In the genomic region with DNA sequence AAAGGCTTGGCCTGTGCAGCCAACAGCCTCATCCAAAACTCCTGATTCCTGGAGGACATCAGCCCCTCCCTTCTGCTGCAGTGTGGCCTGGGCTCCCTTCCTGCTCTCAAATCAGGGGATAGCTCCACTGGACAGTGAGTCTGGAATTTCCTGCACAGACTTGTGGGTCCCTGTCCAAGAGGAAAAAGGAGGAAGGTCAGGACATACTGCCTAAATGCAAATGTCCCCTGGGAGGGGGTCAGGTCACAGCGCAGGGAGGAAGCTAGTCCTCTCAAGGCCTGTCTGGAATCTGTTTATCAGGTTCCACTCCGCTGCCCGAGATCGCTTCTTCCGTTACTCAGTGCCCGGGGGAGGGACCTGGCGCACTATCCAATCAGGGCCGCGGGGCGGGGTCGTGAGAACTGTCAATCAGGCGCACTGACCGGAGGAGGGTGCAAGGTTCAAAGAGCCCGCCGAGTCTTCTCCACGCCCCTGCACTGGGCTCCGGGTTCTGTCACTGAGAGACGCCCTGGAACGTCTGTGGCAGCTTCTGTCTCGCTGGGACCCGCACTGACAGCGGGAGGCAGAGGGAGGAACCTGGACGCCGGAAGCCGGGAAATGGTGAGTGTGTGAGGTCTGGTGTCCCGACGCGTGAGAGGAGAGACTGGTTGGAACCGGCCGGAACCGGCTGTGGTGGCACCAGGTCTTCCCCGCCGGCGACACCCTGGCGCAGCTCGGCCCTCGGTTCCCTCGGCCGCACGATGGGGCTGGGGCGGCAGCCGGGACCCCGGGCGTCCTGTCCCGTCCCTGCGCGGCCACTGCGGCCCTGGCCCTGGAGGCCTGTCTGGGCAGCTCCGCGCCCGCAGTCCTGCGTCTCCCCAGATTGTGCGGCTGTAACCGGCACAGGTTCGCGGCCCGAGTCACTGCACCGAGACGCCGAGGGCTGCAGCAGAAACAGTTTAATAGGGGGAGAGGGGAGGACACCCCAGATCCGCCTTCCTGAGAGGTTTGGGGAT, we compare ENCODE assay signal across 8 cellular contexts. TPM values are rescaled to one million over a fixed set of nuclear protein-coding genes. Genes with fewer than 3 reads are reported as not detected.
A peak's percentile ranks its signal among the peaks of the same experiment; 100 is the strongest.
DNase-seq lines count a peak whose midpoint lies in the region; ATAC-seq and TF ChIP-seq lines count a peak whose summit lies in the region.

Gene ZNF441 (plus strand): TSS at position 404 of the 995 bp plus-strand sequence. CDS start 194 bp downstream, at position 598.

- peaks cover 33% of the 10 kb centered on the region for H3K36me3 Mint-ChIP-seq in nephron (ENCODE audit: low read depth)

- H3K27me3 Mint-ChIP-seq in nephron (ENCODE audit: low read depth) = peaks cover 3% of the 10 kb centered on the region

- H3K4me3 Mint-ChIP-seq in nephron = peak within 1 kb of the TSS; percentile 99 to 100 (median 100)

- peak; percentile 85 for ATAC-seq in GM21825 (IDR thresholded peaks at IDR 0.05; ENCODE audit: unreplicated experiment)

- peaks cover 31% of the 10 kb centered on the region for H3K9me3 Mint-ChIP-seq in nephron

- peak within 1 kb of the TSS; percentile 95 for H3K27ac ChIP-seq in RWPE1

- H3K4me1 Mint-ChIP-seq in nephron = peaks cover 7% of the 10 kb centered on the region

- CTCF ChIA-PET in RWPE1 (lab: Yijun Ruan, JAX) = interaction anchor here (1.0 kb wide), 1 partner anchor 32 kb away, joined by 3 read pairs; no protein-coding TSS in a partner anchor

- peak within 1 kb of the TSS; percentile 95 for H3K4me3 ChIP-seq in fibroblast of the aortic adventitia (ENCODE audit: low read depth, low read length)

- TF ChIP-seq CTCF in RWPE1 (conservative IDR thresholded peaks at IDR 0.05; ENCODE audit: low read depth) (no peak), fibroblast of the aortic adventitia (IDR thresholded peaks at IDR 0.05; ENCODE audit: insufficient read depth, low read length) (no peak), nephron (IDR thresholded peaks at IDR 0.05; ENCODE audit: unreplicated experiment in 3 of 3) (no peak)

- peak within 1 kb of the TSS; percentile 90 to 99 (median 99) for H3K27ac Mint-ChIP-seq in nephron

- DNase-seq in DMS79 treated with DMSO at 0.1 percent for 48 hours (lab: John Stamatoyannopoulos, UW) (peak; percentile 91), Kasumi-1 (lab: John Stamatoyannopoulos, UW) (peak; percentile 94 to 95), RWPE1 (ENCODE audit: low spot score) (peak; percentile 97), fibroblast of the aortic adventitia (ENCODE audit: low read depth) (peak; percentile 93)
- DNase-seq in activated effector memory CD4-positive, alpha-beta T cell treated with Interleukin-2 at 50 U/mL for 16 hours = peak; percentile 87
- peak; percentile 92 for DNase-seq in stimulated activated naive CD4-positive, alpha-beta T cell treated with Interleukin-2 at 50 U/mL for 16 hours (lab: John Stamatoyannopoulos, UW)

- POLR2A ChIA-PET in RWPE1 (lab: Yijun Ruan, JAX; ENCODE audit: low non-redundant PET) = interaction anchor here (0.6 kb wide), 1 partner anchor 723 kb away, joined by 4 read pairs; no protein-coding TSS in a partner anchor

RNA-seq across cellular contexts. Expression of gene ZNF441, which starts in this region (rescaled TPM):
- total RNA-seq in fibroblast of the aortic adventitia (ENCODE audit: low replicate concordance) = 7.3 and 10.9 TPM in 2 replicates

Comparison
In these comparisons a context has a peak if more than half of its experiments do, and no peak if none do; other contexts are left out.
1. Peak in every context shown above with its lines: DNase-seq, ATAC-seq, H3K4me3 ChIP-seq and H3K27ac ChIP-seq.